15 cellular contexts compared by ENCODE assay signal in the genomic region with DNA sequence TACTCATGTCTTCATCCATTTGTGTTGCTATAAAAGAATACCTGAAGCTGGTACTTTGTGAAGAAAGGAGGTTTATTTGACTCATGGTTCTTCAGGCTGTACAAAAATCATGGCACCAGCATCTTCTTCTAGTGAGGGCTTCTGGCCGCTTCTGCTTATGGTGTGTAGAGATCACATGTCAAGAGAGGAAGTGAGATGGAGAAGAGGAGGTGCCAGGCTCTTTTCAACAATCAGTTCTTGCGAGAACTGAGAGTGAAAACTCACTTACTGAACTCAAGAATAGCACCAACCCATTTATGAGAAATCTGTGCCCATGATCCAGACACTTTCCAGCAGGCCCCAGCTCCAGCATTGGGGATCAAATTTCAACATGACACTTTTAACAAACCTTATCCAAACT. TPM values are rescaled to one million over a fixed set of nuclear protein-coding genes. Genes with fewer than 3 reads are reported as not detected.
DNase-seq lines count a peak whose midpoint lies in the region; ATAC-seq, FAIRE-seq and TF ChIP-seq lines count a peak whose summit lies in the region.
"Had no signal": no experiment of that assay in that cellular context is flagged by ENCODE, and none has a peak within 500 bp of the region (broad histone marks: within the 10 kb centered on the region; RNA-seq: fewer than 3 reads in every experiment).

No MANE protein-coding gene starts in this region.

- H3K36me3 ChIP-seq in left ventricle myocardium inferior, result peaks cover 4% of the 10 kb centered on the region
- H3K36me3 ChIP-seq: ascending aorta, stomach had no signal

- H3K27ac Mint-ChIP-seq in osteocyte (ENCODE audit: unreplicated experiment), result no peak overlapping the region
- H3K27ac Mint-ChIP-seq: activated CD4-positive, alpha-beta T cell treated with anti-CD3 and anti-CD28 coated beads, Interleukin-2, amount 10 ng/mL, durations not matched to agents 24 days and 14 days; T-helper 1 cell treated with Interleukin-12 subunit alpha and Interleukin-12 subunit beta and Interleukin-4 antibody, amounts not matched to agents 30 μg/mL and 1 μg/mL, for 36 hours had no signal

- H3K27me3 Mint-ChIP-seq in osteocyte (ENCODE audit: unreplicated experiment), result no peaks in the 10 kb centered on the region
- H3K27me3 Mint-ChIP-seq: activated CD4-positive, alpha-beta T cell treated with anti-CD3 and anti-CD28 coated beads, Interleukin-2, amount 10 ng/mL, durations not matched to agents 24 days and 14 days had no signal

- H3K4me1 ChIP-seq in left ventricle myocardium inferior, result no peaks in the 10 kb centered on the region
- H3K4me1 ChIP-seq: ascending aorta, stomach had no signal

- DNase-seq in HTR-8/SVneo (ENCODE audit: insufficient read length, low spot score) (no peak), osteocyte (ENCODE audit: extremely low spot score, unreplicated experiment) (no peak), left ventricle myocardium inferior (no peak), DMS153 (lab: John Stamatoyannopoulos, UW) (no peak)
- DNase-seq: activated CD4-positive, alpha-beta T cell treated with anti-CD3 and anti-CD28 coated beads, Interleukin-2, amount 10 ng/mL, durations not matched to agents 24 days and 14 days; dermis blood vessel endothelial cell; DMS 273 treated with DMSO at 0.1 percent for 48 hours; NCI-H2227 treated with DMSO at 0.1 percent for 48 hours; stomach had no signal

- no peaks in the 10 kb centered on the region for H3K36me3 Mint-ChIP-seq in osteocyte (ENCODE audit: unreplicated experiment)

- H3K27ac ChIP-seq in left ventricle myocardium inferior (replicated peaks), result no peak overlapping the region
- H3K27ac ChIP-seq: ascending aorta, stomach had no signal

- no peak overlapping the region for H3K4me3 Mint-ChIP-seq in osteocyte (ENCODE audit: unreplicated experiment)
- H3K4me3 Mint-ChIP-seq: activated CD4-positive, alpha-beta T cell treated with anti-CD3 and anti-CD28 coated beads, Interleukin-2, amount 10 ng/mL, durations not matched to agents 24 days and 14 days; T-helper 1 cell treated with Interleukin-12 subunit alpha and Interleukin-12 subunit beta and Interleukin-4 antibody, amounts not matched to agents 30 μg/mL and 1 μg/mL, for 36 hours had no signal

- H3K27me3 ChIP-seq in left ventricle myocardium inferior (ENCODE audit: low read depth), result no peaks in the 10 kb centered on the region
- H3K27me3 ChIP-seq: ascending aorta, stomach had no signal

- intact Hi-C loops in left ventricle myocardium inferior (cut with micrococcal nuclease), result no loop called here

- no peaks in the 10 kb centered on the region for H3K9me3 Mint-ChIP-seq in osteocyte (ENCODE audit: unreplicated experiment)
- H3K9me3 Mint-ChIP-seq: activated CD4-positive, alpha-beta T cell treated with anti-CD3 and anti-CD28 coated beads, Interleukin-2, amount 10 ng/mL, durations not matched to agents 24 days and 14 days; T-helper 1 cell treated with Interleukin-12 subunit alpha and Interleukin-12 subunit beta and Interleukin-4 antibody, amounts not matched to agents 30 μg/mL and 1 μg/mL, for 36 hours had no signal

- peaks cover 12% of the 10 kb centered on the region for H3K9me3 ChIP-seq in left ventricle myocardium inferior (replicated peaks)
- H3K9me3 ChIP-seq: ascending aorta, stomach had no signal

- peaks cover 15% of the 10 kb centered on the region for H3K4me1 Mint-ChIP-seq in osteocyte (ENCODE audit: unreplicated experiment)
- H3K4me1 Mint-ChIP-seq: activated CD4-positive, alpha-beta T cell treated with anti-CD3 and anti-CD28 coated beads, Interleukin-2, amount 10 ng/mL, durations not matched to agents 24 days and 14 days had no signal

- no peak for TF ChIP-seq CTCF in osteocyte (IDR thresholded peaks at IDR 0.05)
- TF ChIP-seq CTCF in left ventricle myocardium inferior (IDR thresholded peaks at IDR 0.05; ENCODE audit: borderline replicate concordance), result no peak

- no peak overlapping the region for H3K4me3 ChIP-seq in left ventricle myocardium inferior
- H3K4me3 ChIP-seq: ascending aorta, stomach had no signal

- ATAC-seq in GM18511 (IDR thresholded peaks at IDR 0.05; ENCODE audit: unreplicated experiment) (peak; percentile 77), GM21367 (IDR thresholded peaks at IDR 0.05; ENCODE audit: unreplicated experiment) (peak; percentile 76), HG02852 (IDR thresholded peaks at IDR 0.05; ENCODE audit: unreplicated experiment) (peak; percentile 93), HG03521 (IDR thresholded peaks at IDR 0.05; ENCODE audit: unreplicated experiment) (peak; percentile 73)

- FAIRE-seq in HTR-8/SVneo (lab: Jason Lieb, UNC), result no peak

RNA-seq across cellular contexts. Expression of a gene that starts 30.0 kb away (rescaled TPM):
- total RNA-seq in osteocyte (15.5 and 17.0 TPM in 2 replicates), left ventricle myocardium inferior (8.1 TPM)
